In the genomic region with DNA sequence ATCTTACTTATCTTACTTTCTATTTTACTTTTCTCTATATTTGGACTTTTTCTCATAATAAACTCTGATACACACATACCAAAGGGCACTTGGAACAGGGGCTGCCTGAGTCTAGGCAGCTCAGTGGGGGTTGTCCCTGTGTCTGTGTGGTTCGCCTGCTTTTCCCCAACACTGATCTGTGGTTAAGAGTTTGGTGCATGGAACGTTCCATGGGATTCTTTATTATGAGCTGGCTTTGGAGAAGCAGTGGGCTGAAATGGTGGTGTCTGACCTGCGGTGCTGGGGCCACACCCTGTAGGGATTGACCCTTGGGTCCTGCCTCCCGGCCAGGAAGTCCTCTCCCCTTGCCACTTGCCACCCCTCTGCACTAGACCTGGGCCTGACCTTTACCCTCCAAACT, we compare ENCODE assay signal across 28 cellular contexts. TPM values are rescaled to one million over a fixed set of nuclear protein-coding genes. Genes with fewer than 3 reads are reported as not detected.
DNase-seq lines count a peak whose midpoint lies in the region; ATAC-seq, FAIRE-seq and TF ChIP-seq lines count a peak whose summit lies in the region.
"Had no signal": no experiment of that assay in that cellular context is flagged by ENCODE, and none has a peak within 500 bp of the region (broad histone marks: within the 10 kb centered on the region; RNA-seq: fewer than 3 reads in every experiment).

No MANE protein-coding gene starts in this region.

- no peak for FAIRE-seq in GM12878 (lab: Jason Lieb, UNC)
- FAIRE-seq: colon, GM12892 had no signal

- TF ChIP-seq CTCF in GM12878 (IDR thresholded peaks at IDR 0.05 in 2 of 3, conservative IDR thresholded peaks at IDR 0.05 in 1 of 3; ENCODE audit: control insufficient read depth in 2 of 3, extremely low read depth in 1 of 3, insufficient read depth in 1 of 3, low read depth in 3 of 3, low read length in 3 of 3) = no peak
- no peak for TF ChIP-seq CTCF in right lobe of liver (IDR thresholded peaks at IDR 0.05)
- no peak for TF ChIP-seq CTCF in BE2C (IDR thresholded peaks at IDR 0.05; ENCODE audit: low read depth, low read length)

- no peak overlapping the region for H3K9ac ChIP-seq in GM12878 (ENCODE audit: control insufficient read depth, insufficient read depth, low read length)

- WGBS in GM12878 (ENCODE audit: insufficient coverage, insufficient replicate concordance, low lambda C conversion rate, missing lambda C conversion rate) = 49% methylated on average over 4 of the region's 4 CpGs
- whole genome bisulfite sequencing in right lobe of liver (ENCODE audit: insufficient coverage, low coverage, low lambda C conversion rate, missing lambda C conversion rate) = 51% methylated on average over 3 of the region's 4 CpGs

- H3K27ac ChIP-seq in GM12878 (ENCODE audit: control insufficient read depth, insufficient read depth) (peak overlapping the region; percentile 22; the same call in 1 of the 2 replicates), right lobe of liver (peak overlapping the region; percentile 47 to 83 (median 82))
- H3K27ac ChIP-seq: ascending aorta, Peyer's patch, testis, VCaP had no signal

- peaks cover 24% of the 10 kb centered on the region for H3K4me1 Mint-ChIP-seq in stimulated activated naive CD8-positive, alpha-beta T cell treated with anti-CD3 and anti-CD28 coated beads, Interleukin-15, amount 100 ng/mL, for 72 hours

- CTCF ChIA-PET in GM12878 (lab: Yijun Ruan, JAX) = interaction anchor here (1.2 to 10.9 kb wide), 3 partner anchors 8 to 15 kb away, joined by 3 to 157 read pairs (median 6); no protein-coding TSS in a partner anchor

- H3K4me3 ChIP-seq in GM12878 (no peak overlapping the region), right lobe of liver (no peak overlapping the region), BE2C (ENCODE audit: low read depth, low read length) (no peak overlapping the region)
- H3K4me3 ChIP-seq: ascending aorta, Peyer's patch, testis had no signal

- BruUV-seq in GM12878 (replicated peaks; lab: Mats Ljungman, UMichigan) = no TSS peak

- SMC1A ChIA-PET in GM12878 (lab: Charles Lee; ENCODE audit: uncharacterized antibody, unreplicated experiment) = interaction anchor here (1.0 to 12.5 kb wide), 4 partner anchors 13 to 54 kb away, joined by 4 to 192 read pairs (median 4); no protein-coding TSS in a partner anchor

- RAD21 ChIA-PET in GM12878 (lab: Charles Lee; ENCODE audit: unreplicated experiment) = interaction anchor here (1.1 to 1.6 kb wide), 2 partner anchors 10 to 16 kb away, joined by 4 to 6 read pairs; no protein-coding TSS in a partner anchor

- peaks cover 3 to 16% of the 10 kb centered on the region in 2 experiments for H3K36me3 ChIP-seq in GM12878 (ENCODE audit: control insufficient read depth in 2 of 2, insufficient read depth in 2 of 2, low read length in 1 of 2)
- no peaks in the 10 kb centered on the region for H3K36me3 ChIP-seq in right lobe of liver
- no peaks in the 10 kb centered on the region for H3K36me3 ChIP-seq in BE2C
- H3K36me3 ChIP-seq: ascending aorta, Peyer's patch had no signal

- no peak overlapping the region for H3K27ac Mint-ChIP-seq in stimulated activated naive CD8-positive, alpha-beta T cell treated with anti-CD3 and anti-CD28 coated beads, Interleukin-15, amount 100 ng/mL, for 72 hours
- H3K27ac Mint-ChIP-seq: activated CD4-positive, alpha-beta memory T cell treated with anti-CD3 and anti-CD28 coated beads for 36 hours; activated naive CD4-positive, alpha-beta T cell treated with anti-CD3 and anti-CD28 coated beads for 36 hours; activated T-cell treated with anti-CD3 and anti-CD28 coated beads, Interleukin-2, amount 50 U/mL, for 24 hours; CD14-positive monocyte had no signal

- TF ChIP-seq POLR2A in GM12878 (IDR thresholded peaks at IDR 0.05; ENCODE audit: low read depth, low read length) (no peak), right lobe of liver (IDR thresholded peaks at IDR 0.05) (no peak)

- H3K4me2 ChIP-seq in GM12878 (ENCODE audit: control insufficient read depth, insufficient read depth) = peak overlapping the region; percentile 17; the same call in 1 of the 2 replicates

- intact Hi-C loops in GM12878 (cut with micrococcal nuclease; ENCODE audit: unreplicated experiment) (no loop called here), right lobe of liver (cut with DNase I) (no loop called here)

- no peak for DNase-seq in stimulated activated naive CD8-positive, alpha-beta T cell treated with anti-CD3 and anti-CD28 coated beads, Interleukin-15, Interleukin-2, amounts not matched to agents 100 U/mL and 50 U/mL, for 24 hours
- DNase-seq in stimulated activated naive CD8-positive, alpha-beta T cell treated with anti-CD3 and anti-CD28 coated beads, Interleukin-15, amount 100 ng/mL, for 72 hours = no peak
- DNase-seq in GM12878 (ENCODE audit: low read depth, low spot score) (no peak), right lobe of liver (peak in 1 of 3 donors; percentile 62), nucleus accumbens (lab: John Stamatoyannopoulos, UW) (no peak), EL (no peak), BE2C (no peak)
- DNase-seq in activated CD4-positive, alpha-beta T cell treated with anti-CD3 and anti-CD28 coated beads, Interleukin-2, amount 50 U/mL, for 4 hours = no peak
- DNase-seq: activated CD4-positive, alpha-beta memory T cell treated with anti-CD3 and anti-CD28 coated beads for 36 hours; activated naive CD4-positive, alpha-beta T cell treated with anti-CD3 and anti-CD28 coated beads for 36 hours; activated T-cell treated with anti-CD3 and anti-CD28 coated beads, Interleukin-2, amount 50 U/mL, for 24 hours; glutamatergic neuron; Kasumi-1; left ventricle myocardium superior; NCI-H1048; NCI-H2029; NCI-H446; Peyer's patch; stimulated activated CD4-positive, alpha-beta T cell treated with anti-CD3 and anti-CD28 coated beads, Interleukin-15, amount 100 ng/mL, for 24 hours; T-helper 2 cell; testis had no signal

- no peak for TF ChIP-seq EP300 in GM12878 (IDR thresholded peaks at IDR 0.05; ENCODE audit: borderline replicate concordance in 1 of 2, control insufficient read depth in 1 of 2, low read depth in 2 of 2, low read length in 2 of 2)

- peak; percentile 44 for ATAC-seq in stimulated activated naive CD8-positive, alpha-beta T cell treated with anti-CD3 and anti-CD28 coated beads, Interleukin-15, Interleukin-2, amounts not matched to agents 100 U/mL and 50 U/mL, for 24 hours
- ATAC-seq in stimulated activated naive CD8-positive, alpha-beta T cell treated with anti-CD3 and anti-CD28 coated beads, Interleukin-15, amount 100 ng/mL, for 72 hours = no peak
- ATAC-seq in GM12878 (no peak), right lobe of liver (peak; percentile 76 to 85 (median 80))
- ATAC-seq: left ventricle myocardium superior had no signal

- POLR2A ChIA-PET in GM12878 (lab: Charles Lee) = interaction anchor here (0.6 to 1.4 kb wide), 5 partner anchors 8 to 45 kb away, joined by 3 to 8 read pairs (median 4); no protein-coding TSS in a partner anchor

- no peak overlapping the region for H2AFZ ChIP-seq in GM12878 (ENCODE audit: control insufficient read depth, low read depth, low read length)

- no peak for TF ChIP-seq RAD21 in GM12878 (IDR thresholded peaks at IDR 0.05; ENCODE audit: insufficient read depth, low read depth, low read length)

- no peaks in the 10 kb centered on the region for H3K9me3 Mint-ChIP-seq in stimulated activated naive CD8-positive, alpha-beta T cell treated with anti-CD3 and anti-CD28 coated beads, Interleukin-15, amount 100 ng/mL, for 72 hours
- H3K9me3 Mint-ChIP-seq: activated CD4-positive, alpha-beta memory T cell treated with anti-CD3 and anti-CD28 coated beads for 36 hours; activated naive CD4-positive, alpha-beta T cell treated with anti-CD3 and anti-CD28 coated beads for 36 hours; activated T-cell treated with anti-CD3 and anti-CD28 coated beads, Interleukin-2, amount 50 U/mL, for 24 hours; neural crest cell had no signal

- H3K9me3 ChIP-seq in GM12878 (replicated peaks; ENCODE audit: control insufficient read depth, insufficient read depth, low read length) = no peaks in the 10 kb centered on the region
- H3K9me3 ChIP-seq in right lobe of liver = no peaks in the 10 kb centered on the region
- H3K9me3 ChIP-seq in BE2C = no peaks in the 10 kb centered on the region
- H3K9me3 ChIP-seq: ascending aorta, Peyer's patch, testis had no signal

- H3K4me1 ChIP-seq in GM12878 (ENCODE audit: control insufficient read depth, insufficient read depth, low read length) (peaks cover 50% of the 10 kb centered on the region), right lobe of liver (peaks cover 0 to 16% (median 5%) of the 10 kb centered on the region in 4 donors), BE2C (peaks cover 3% of the 10 kb centered on the region)
- H3K4me1 ChIP-seq: testis had no signal

- H3K4me3 Mint-ChIP-seq in stimulated activated naive CD8-positive, alpha-beta T cell treated with anti-CD3 and anti-CD28 coated beads, Interleukin-15, amount 100 ng/mL, for 72 hours = no peak overlapping the region
- H3K4me3 Mint-ChIP-seq: activated CD4-positive, alpha-beta memory T cell treated with anti-CD3 and anti-CD28 coated beads for 36 hours; activated naive CD4-positive, alpha-beta T cell treated with anti-CD3 and anti-CD28 coated beads for 36 hours; activated T-cell treated with anti-CD3 and anti-CD28 coated beads, Interleukin-2, amount 50 U/mL, for 24 hours; CD14-positive monocyte; neural crest cell had no signal

- H3K79me2 ChIP-seq in GM12878 (ENCODE audit: control insufficient read depth, insufficient read depth, low read length) = peaks cover 76% of the 10 kb centered on the region

- peaks cover 19% of the 10 kb centered on the region for H3K27me3 Mint-ChIP-seq in stimulated activated naive CD8-positive, alpha-beta T cell treated with anti-CD3 and anti-CD28 coated beads, Interleukin-15, amount 100 ng/mL, for 72 hours

- no peaks in the 10 kb centered on the region for H4K20me1 ChIP-seq in GM12878 (ENCODE audit: control insufficient read depth, insufficient read depth)

- H3K27me3 ChIP-seq in GM12878 (replicated peaks in 1 of 2; ENCODE audit: control insufficient read depth in 2 of 2, insufficient read depth in 2 of 2, low read length in 1 of 2) (no peaks in the 10 kb centered on the region), right lobe of liver (no peaks in the 10 kb centered on the region), BE2C (no peaks in the 10 kb centered on the region)
- H3K27me3 ChIP-seq: ascending aorta, Peyer's patch, testis had no signal

- in situ Hi-C loops in GM12878 (cut with MboI) = no loop called here

RNA-seq across cellular contexts. Expression of a gene that starts 47.4 kb away (rescaled TPM):
- 51.1 and 53.7 TPM in 2 replicates for total RNA-seq in GM12878 (2013; cell fraction: nucleolus; rRNA removed)
- total RNA-seq in GM12878 (2014; rRNA removed) (17.0 and 18.6 TPM in 2 replicates), GM12878 (2014; rRNA removed; fragmentation: Illumina TruSeq; extraction: Trizol) (20.3 and 20.4 TPM in 2 replicates), GM12878 (2021) (58.4 and 61.6 TPM in 2 replicates), right lobe of liver (1 to 10 TPM in 1 of 6 experiments, under 1 TPM in 5; 0.16 to 1.3 (median 0.29) TPM)
- polyA plus RNA-seq in GM12878 (2011; ENCODE audit: low read depth) = 12.2 TPM
- polyA plus RNA-seq in GM12878 (2011; rRNA removed) (11.0 and 12.7 TPM in 2 replicates), GM12878 (2014; fragmentation: Illumina TruSeq; extraction: Trizol) (22.7 and 27.0 TPM in 2 replicates), GM12878 (2014; fragmentation: Nextera tagmentation; extraction: Ambion mirVana) (1 to 10 TPM; 5.9 to 6.1 TPM), GM12878 (2014; rRNA removed) (19.6 and 20.7 TPM in 2 replicates), GM12878 (2016; fragmentation: Nextera tagmentation; extraction: Ambion mirVana) (1 to 10 TPM; 4.9 to 9.5 TPM)
- polyA plus RNA-seq in GM12878 (2011; cell fraction: cytosol; rRNA removed) = 16.9 and 17.7 TPM in 2 replicates
- 24.0 and 29.2 TPM in 2 replicates for polyA plus RNA-seq in GM12878 (2011; cell fraction: nucleus; rRNA removed)
- polyA plus RNA-seq in GM12878 (2012) = 19.6 TPM in 2 replicates
- 42.2 and 53.6 TPM in 2 replicates for polyA minus RNA-seq in GM12878 (2011; rRNA and poly(A)+ RNA removed)
- 28.3 and 29.6 TPM in 2 replicates for polyA minus RNA-seq in GM12878 (2011; cell fraction: cytosol; rRNA and poly(A)+ RNA removed)
- 13.7 and 27.7 TPM in 2 replicates for polyA minus RNA-seq in GM12878 (2011; cell fraction: nucleus; rRNA and poly(A)+ RNA removed)
- polyA plus RNA-seq in BE2C (2012; ENCODE audit: insufficient read depth, insufficient read length, low read depth) = 1.9 TPM
- total RNA-seq: HT-29 had no signal
- polyA plus RNA-seq: CD14-positive monocyte had no signal

Comparison
In these comparisons a context has a peak if more than half of its experiments do, and no peak if none do; other contexts are left out.
1. ATAC-seq: peak in stimulated activated naive CD8-positive, alpha-beta T cell treated with anti-CD3 and anti-CD28 coated beads, Interleukin-15, Interleukin-2, amounts not matched to agents 100 U/mL and 50 U/mL, for 24 hours (single experiment) and right lobe of liver (4 of 4); none in stimulated activated naive CD8-positive, alpha-beta T cell treated with anti-CD3 and anti-CD28 coated beads, Interleukin-15, amount 100 ng/mL, for 72 hours (single experiment) and GM12878 (single experiment).
2. RNA of a gene that starts 47.4 kb away (total RNA-seq): 17.0 to 61.6 TPM in GM12878; 0.16 to 1.3 TPM in right lobe of liver; every median in the first group is over 4 times any median in the second.